In genomic region chr2:103401621-103402020, GRCh38 we compare ENCODE assay signal across 14 cellular contexts.
DNase-seq lines count a peak whose midpoint lies in the region; ATAC-seq, FAIRE-seq and TF ChIP-seq lines count a peak whose summit lies in the region.
"Had no signal": no experiment of that assay in that cellular context is flagged by ENCODE, and none has a peak within 500 bp of the region (broad histone marks: within the 10 kb centered on the region; RNA-seq: fewer than 3 reads in every experiment).

No MANE protein-coding gene starts in this region.

- WGBS in K562 (ENCODE audit: insufficient coverage, low coverage, missing lambda C conversion rate), result 19% methylated on average over 4 of the region's 4 CpGs

- intact Hi-C loops in left cardiac atrium (cut with DNase I) (no loop called here), left ventricle myocardium superior (cut with micrococcal nuclease) (no loop called here), K562 (cut with micrococcal nuclease) (no loop called here)

- no peaks in the 10 kb centered on the region for H3K27me3 ChIP-seq in K562 (ENCODE audit: control insufficient read depth in 2 of 2, insufficient read depth in 2 of 2, low read length in 2 of 2)
- no peaks in the 10 kb centered on the region for H3K27me3 ChIP-seq in kidney epithelial cell (ENCODE audit: control insufficient read depth, insufficient read depth, low read length)
- H3K27me3 ChIP-seq: heart right ventricle, Peyer's patch, upper lobe of right lung had no signal

- CTCF ChIA-PET in K562 (lab: Yijun Ruan, JAX; ENCODE audit: low intra/inter-chr PET ratio), result no interaction called here

- FAIRE-seq in K562 (lab: Jason Lieb, UNC) (peak; percentile 46), urothelium cell line (lab: Jason Lieb, UNC) (peak; percentile 86)
- FAIRE-seq: endometrium, TTC549 had no signal

- ATAC-seq in left cardiac atrium, result peak in 1 of 2 donors; percentile 94
- no peak for ATAC-seq in left ventricle myocardium superior
- no peak; the same call in 1 of the 3 replicates for ATAC-seq in K562
- ATAC-seq: upper lobe of right lung had no signal

- no peaks in the 10 kb centered on the region for H3K9me1 ChIP-seq in K562 (ENCODE audit: control insufficient read depth, insufficient read depth, low read length)

- DNase-seq in left cardiac atrium (peak; percentile 69), left ventricle myocardium superior (no peak), K562 (ENCODE audit: extremely low read depth in 1 of 4, low spot score in 3 of 4) (peak in 2 of 4 experiments; percentile 6 to 54), kidney epithelial cell (ENCODE audit: low read depth) (peak; percentile 88), urothelium cell line (ENCODE audit: low spot score) (peak; percentile 66), NCI-H1436 treated with DMSO at 0.1 percent for 48 hours (lab: John Stamatoyannopoulos, UW) (no peak), RPMI8226 (no peak), SW 1271 (lab: John Stamatoyannopoulos, UW) (no peak)
- DNase-seq: DND-41, Peyer's patch, upper lobe of right lung had no signal

- in situ Hi-C loops in K562 (cut with MboI), result no loop called here

- no peak for TF ChIP-seq RAD21 in K562 (CRISPR knock-in tag; conservative IDR thresholded peaks at IDR 0.05 in 1 of 2, IDR thresholded peaks at IDR 0.05 in 1 of 2)

- no peak overlapping the region for H3K9ac ChIP-seq in K562 (ENCODE audit: insufficient read depth in 1 of 2, low read depth in 2 of 2, low read length in 2 of 2)

- no peaks in the 10 kb centered on the region for H3K79me2 ChIP-seq in K562 (ENCODE audit: control insufficient read depth, insufficient read depth, low read length)

- no peak overlapping the region for H3K27ac ChIP-seq in K562 (ENCODE audit: extremely low read depth, low read depth, low read length)
- H3K27ac ChIP-seq: heart right ventricle, Peyer's patch, upper lobe of right lung had no signal

- no peaks in the 10 kb centered on the region; a peak in 1 of 5 replicates for H3K4me1 ChIP-seq in K562 (replicated peaks in 1 of 2; ENCODE audit: control insufficient read depth in 2 of 2, insufficient read depth in 2 of 2, low read length in 2 of 2)
- H3K4me1 ChIP-seq: heart right ventricle, Peyer's patch, upper lobe of right lung had no signal

- no TSS peak for BruUV-seq in K562 (replicated peaks; lab: Mats Ljungman, UMichigan)

- TF ChIP-seq POLR2A in K562 (conservative IDR thresholded peaks at IDR 0.05), result no peak

- no peaks in the 10 kb centered on the region for H3K9me3 ChIP-seq in K562 (replicated peaks; ENCODE audit: control insufficient read depth, insufficient read depth, low read depth, low read length)
- H3K9me3 ChIP-seq: heart right ventricle, Peyer's patch, upper lobe of right lung had no signal

- POLR2A ChIA-PET in K562 (lab: Yijun Ruan, JAX), result no interaction called here

- TF ChIP-seq CTCF in K562 (IDR thresholded peaks at IDR 0.05 in 2 of 3, conservative IDR thresholded peaks at IDR 0.05 in 1 of 3; ENCODE audit: insufficient read depth in 2 of 3, low read depth in 1 of 3, low read length in 3 of 3) (no peak), kidney epithelial cell (IDR thresholded peaks at IDR 0.05; ENCODE audit: insufficient read depth, low read length, poor library complexity, severe bottlenecking) (no peak)

- no peaks in the 10 kb centered on the region for H4K20me1 ChIP-seq in K562 (replicated peaks; ENCODE audit: control insufficient read depth, insufficient read depth, low read length)

- no peaks in the 10 kb centered on the region for H3K36me3 ChIP-seq in K562 (ENCODE audit: control insufficient read depth, insufficient read depth, low read length)
- no peaks in the 10 kb centered on the region for H3K36me3 ChIP-seq in kidney epithelial cell (ENCODE audit: control insufficient read depth, insufficient read depth, low read length)
- H3K36me3 ChIP-seq: heart right ventricle, Peyer's patch, upper lobe of right lung had no signal

- no peak overlapping the region for H3K4me2 ChIP-seq in K562 (ENCODE audit: insufficient read depth, low read length)

- TF ChIP-seq EP300 in K562 (IDR thresholded peaks at IDR 0.05; ENCODE audit: low read length), result no peak

- H3K4me3 ChIP-seq in K562 (no peak overlapping the region), kidney epithelial cell (ENCODE audit: low read depth, low read length) (no peak overlapping the region)
- H3K4me3 ChIP-seq: heart right ventricle, Peyer's patch, upper lobe of right lung had no signal

- H2AFZ ChIP-seq in K562 (ENCODE audit: low read depth, low read length), result peak overlapping the region; percentile 4; the same call in 1 of the 2 replicates

TF ChIP-seq in K562, 482 proteins besides CTCF, POLR2A, EP300 and RAD21:
- TF ChIP-seq FOSL1 (tag; conservative IDR thresholded peaks at IDR 0.05) (peak; percentile 49; the same call in 1 of the 2 replicates), RFX1 (IDR thresholded peaks at IDR 0.05) (peak; percentile 90), ATF4 (CRISPR knock-in tag; IDR thresholded peaks at IDR 0.05) (no peak), ZC3H8 (IDR thresholded peaks at IDR 0.05) (no peak), FOXJ2 (tag; IDR thresholded peaks at IDR 0.05) (0 out of 2 replicates have a peak, but pooled peaks have one; percentile 25), KLF1 (tag; IDR thresholded peaks at IDR 0.05) (no peak)

Comparison
In these comparisons a context has a peak if more than half of its experiments do, and no peak if none do; other contexts are left out.
1. DNase-seq: peak in left cardiac atrium (single experiment), kidney epithelial cell (single experiment) and urothelium cell line (single experiment); none in left ventricle myocardium superior (single experiment), NCI-H1436 treated with DMSO at 0.1 percent for 48 hours (single experiment), RPMI8226 (single experiment) and SW 1271 (0 of 2).